ENCODE assay signal across 1 cellular context in genomic region chr2:75595541-75596395, GRCh38.
TF ChIP-seq lines count a peak whose summit lies in the region.

No MANE protein-coding gene starts in this region.

TF ChIP-seq in HCT116, 20 proteins besides CTCF, POLR2A, EP300 and RAD21:
- TF ChIP-seq CBX3 (IDR thresholded peaks at IDR 0.05; ENCODE audit: low read depth), result no peak
- TF ChIP-seq FOSL1 (IDR thresholded peaks at IDR 0.05; ENCODE audit: low read depth), result no peak
- TF ChIP-seq CEBPB (IDR thresholded peaks at IDR 0.05; ENCODE audit: low read depth), result no peak
- TF ChIP-seq ZFX (IDR thresholded peaks at IDR 0.05), result no peak
- no peak for TF ChIP-seq ATF3 (IDR thresholded peaks at IDR 0.05)
- no peak for TF ChIP-seq SIN3A (IDR thresholded peaks at IDR 0.05; ENCODE audit: low read depth)
- TF ChIP-seq POLR2AphosphoS5 (IDR thresholded peaks at IDR 0.05; ENCODE audit: low read depth, low read length), result no peak
- no peak for TF ChIP-seq ZNF274 (IDR thresholded peaks at IDR 0.05; ENCODE audit: low read depth, low read length)
- TF ChIP-seq ELF1 (IDR thresholded peaks at IDR 0.05; ENCODE audit: borderline replicate concordance, low read depth), result no peak
- no peak for TF ChIP-seq SP1 (IDR thresholded peaks at IDR 0.05; ENCODE audit: low read depth)
- TF ChIP-seq, protein P1, sequence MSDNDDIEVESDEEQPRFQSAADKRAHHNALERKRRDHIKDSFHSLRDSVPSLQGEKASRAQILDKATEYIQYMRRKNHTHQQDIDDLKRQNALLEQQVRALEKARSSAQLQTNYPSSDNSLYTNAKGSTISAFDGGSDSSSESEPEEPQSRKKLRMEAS (IDR thresholded peaks at IDR 0.05), result no peak
- no peak for TF ChIP-seq EZH2phosphoT487 (IDR thresholded peaks at IDR 0.05; ENCODE audit: borderline replicate concordance)
- TF ChIP-seq, protein P2, sequence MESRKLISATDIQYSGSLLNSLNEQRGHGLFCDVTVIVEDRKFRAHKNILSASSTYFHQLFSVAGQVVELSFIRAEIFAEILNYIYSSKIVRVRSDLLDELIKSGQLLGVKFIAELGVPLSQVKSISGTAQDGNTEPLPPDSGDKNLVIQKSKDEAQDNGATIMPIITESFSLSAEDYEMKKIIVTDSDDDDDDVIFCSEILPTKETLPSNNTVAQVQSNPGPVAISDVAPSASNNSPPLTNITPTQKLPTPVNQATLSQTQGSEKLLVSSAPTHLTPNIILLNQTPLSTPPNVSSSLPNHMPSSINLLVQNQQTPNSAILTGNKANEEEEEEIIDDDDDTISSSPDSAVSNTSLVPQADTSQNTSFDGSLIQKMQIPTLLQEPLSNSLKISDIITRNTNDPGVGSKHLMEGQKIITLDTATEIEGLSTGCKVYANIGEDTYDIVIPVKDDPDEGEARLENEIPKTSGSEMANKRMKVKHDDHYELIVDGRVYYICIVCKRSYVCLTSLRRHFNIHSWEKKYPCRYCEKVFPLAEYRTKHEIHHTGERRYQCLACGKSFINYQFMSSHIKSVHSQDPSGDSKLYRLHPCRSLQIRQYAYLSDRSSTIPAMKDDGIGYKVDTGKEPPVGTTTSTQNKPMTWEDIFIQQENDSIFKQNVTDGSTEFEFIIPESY (IDR thresholded peaks at IDR 0.05; ENCODE audit: extremely low read depth, insufficient replicate concordance, low read length), result no peak
- TF ChIP-seq EGR1 (IDR thresholded peaks at IDR 0.05; ENCODE audit: low read depth), result no peak
- no peak for TF ChIP-seq REST (IDR thresholded peaks at IDR 0.05; ENCODE audit: low read depth)
TF ChIP-seq in HCT116: peak in this region for 0.
